In the genomic region with DNA sequence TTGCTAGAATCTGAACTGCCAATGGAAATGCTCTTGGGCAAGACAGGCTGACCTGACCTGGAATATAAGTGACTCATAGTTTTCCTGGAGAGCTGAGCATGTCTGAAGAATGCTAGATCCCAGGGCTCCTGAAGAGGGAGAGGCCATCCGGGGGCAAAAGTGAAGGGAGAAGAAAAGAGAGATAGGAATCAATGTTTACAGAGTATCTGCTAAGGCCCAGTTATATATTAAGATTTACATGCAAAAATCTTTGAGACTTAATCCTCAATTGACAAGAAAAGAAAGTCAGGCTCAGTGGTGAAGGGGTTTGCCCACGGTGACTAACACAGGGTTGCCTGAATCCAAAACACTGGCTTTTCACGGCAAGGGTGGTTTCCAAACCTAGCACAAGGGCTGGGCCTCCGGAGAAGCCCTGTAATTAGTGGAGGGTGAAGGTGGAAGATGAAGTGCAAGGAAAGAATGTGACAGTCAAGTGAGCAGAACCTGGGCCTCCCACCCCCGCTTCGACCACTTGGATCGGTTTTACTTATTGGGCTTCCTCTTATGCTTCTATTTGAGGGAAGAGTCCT, we compare ENCODE assay signal across 8 cellular contexts.
DNase-seq lines count a peak whose midpoint lies in the region; ATAC-seq and TF ChIP-seq lines count a peak whose summit lies in the region.

No MANE protein-coding gene starts in this region.

- POLR2A ChIA-PET in WTC11 (lab: Charles Lee), result no interaction called here

- peak; percentile 89 for DNase-seq in EL
- DNase-seq in WTC11 (ENCODE audit: low spot score), result no peak
- DNase-seq in fibroblast of villous mesenchyme (ENCODE audit: low read depth), result peak; percentile 92
- DNase-seq in G401 (ENCODE audit: low spot score), result no peak
- no peak for DNase-seq in amygdala (lab: John Stamatoyannopoulos, UW)
- DNase-seq in cerebellar cortex (ENCODE audit: low spot score), result no peak

- in situ Hi-C loops in G401 (cut with HindIII; ENCODE audit: low sequenced_read_pairs), result no loop called here

- no peak overlapping the region for H3K4me3 Mint-ChIP-seq in WTC11
- H3K4me3 Mint-ChIP-seq in stimulated activated memory B cell treated with anti-CD40 and anti-IgM and Interleukin-4, amounts not matched to agents 10 μg/mL and 1 μg/mL and 100 μg/mL, for 72 hours, result peak overlapping the region; percentile 24

- TF ChIP-seq CTCF in WTC11 (IDR thresholded peaks at IDR 0.05) (no peak), fibroblast of villous mesenchyme (IDR thresholded peaks at IDR 0.05; ENCODE audit: insufficient read depth, low read depth, low read length) (no peak)

- H3K4me3 ChIP-seq in fibroblast of villous mesenchyme (ENCODE audit: low read depth, low read length), result no peak overlapping the region

- no peaks in the 10 kb centered on the region for H3K9me3 Mint-ChIP-seq in WTC11
- no peaks in the 10 kb centered on the region for H3K9me3 Mint-ChIP-seq in stimulated activated memory B cell treated with anti-CD40 and anti-IgM and Interleukin-4, amounts not matched to agents 10 μg/mL and 1 μg/mL and 100 μg/mL, for 72 hours

- ATAC-seq in HG02623 (IDR thresholded peaks at IDR 0.05; ENCODE audit: unreplicated experiment) (peak; percentile 35), WTC11 (peak; percentile 16; the same call in 1 of the 2 replicates)
- ATAC-seq in stimulated activated memory B cell treated with anti-CD40 and anti-IgM and Interleukin-4, amounts not matched to agents 10 μg/mL and 1 μg/mL and 100 μg/mL, for 72 hours, result peak; percentile 81

- peak overlapping the region; percentile 37; the same call in 1 of the 2 replicates for H3K27ac Mint-ChIP-seq in WTC11
- peak overlapping the region; percentile 52 for H3K27ac Mint-ChIP-seq in stimulated activated memory B cell treated with anti-CD40 and anti-IgM and Interleukin-4, amounts not matched to agents 10 μg/mL and 1 μg/mL and 100 μg/mL, for 72 hours

- H3K4me1 Mint-ChIP-seq in WTC11, result peaks cover 67% of the 10 kb centered on the region
- H3K4me1 Mint-ChIP-seq in stimulated activated memory B cell treated with anti-CD40 and anti-IgM and Interleukin-4, amounts not matched to agents 10 μg/mL and 1 μg/mL and 100 μg/mL, for 72 hours, result peaks cover 31% of the 10 kb centered on the region

- no peaks in the 10 kb centered on the region for H3K27me3 Mint-ChIP-seq in WTC11 (ENCODE audit: low read depth)
- H3K27me3 Mint-ChIP-seq in stimulated activated memory B cell treated with anti-CD40 and anti-IgM and Interleukin-4, amounts not matched to agents 10 μg/mL and 1 μg/mL and 100 μg/mL, for 72 hours, result no peaks in the 10 kb centered on the region

- CTCF ChIA-PET in WTC11 (lab: Charles Lee), result interaction anchor here (1.1 to 1.5 kb wide), 4 partner anchors 96 to 223 kb away, joined by 3 to 5 read pairs (median 4); partner anchors contain the start of gene MB21D2

- H3K36me3 Mint-ChIP-seq in WTC11, result no peaks in the 10 kb centered on the region
- H3K36me3 Mint-ChIP-seq in stimulated activated memory B cell treated with anti-CD40 and anti-IgM and Interleukin-4, amounts not matched to agents 10 μg/mL and 1 μg/mL and 100 μg/mL, for 72 hours, result no peaks in the 10 kb centered on the region

TF ChIP-seq in WTC11, 78 proteins besides CTCF, POLR2A, EP300 and RAD21:
- no peak for TF ChIP-seq ZNF232 (CRISPR knock-in tag; IDR thresholded peaks at IDR 0.05)
- TF ChIP-seq CREM (CRISPR knock-in tag; IDR thresholded peaks at IDR 0.05), result no peak
- TF ChIP-seq ZNF121 (CRISPR knock-in tag; IDR thresholded peaks at IDR 0.05), result no peak
- TF ChIP-seq, protein P1, sequence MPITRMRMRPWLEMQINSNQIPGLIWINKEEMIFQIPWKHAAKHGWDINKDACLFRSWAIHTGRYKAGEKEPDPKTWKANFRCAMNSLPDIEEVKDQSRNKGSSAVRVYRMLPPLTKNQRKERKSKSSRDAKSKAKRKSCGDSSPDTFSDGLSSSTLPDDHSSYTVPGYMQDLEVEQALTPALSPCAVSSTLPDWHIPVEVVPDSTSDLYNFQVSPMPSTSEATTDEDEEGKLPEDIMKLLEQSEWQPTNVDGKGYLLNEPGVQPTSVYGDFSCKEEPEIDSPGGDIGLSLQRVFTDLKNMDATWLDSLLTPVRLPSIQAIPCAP (CRISPR knock-in tag; IDR thresholded peaks at IDR 0.05), result no peak
- no peak for TF ChIP-seq MXD4 (CRISPR knock-in tag; IDR thresholded peaks at IDR 0.05; ENCODE audit: borderline replicate concordance)
- TF ChIP-seq OVOL2 (CRISPR knock-in tag; IDR thresholded peaks at IDR 0.05; ENCODE audit: borderline replicate concordance), result no peak
- TF ChIP-seq ZNF396 (CRISPR knock-in tag; IDR thresholded peaks at IDR 0.05; ENCODE audit: borderline replicate concordance), result no peak
- TF ChIP-seq E2F5 (CRISPR knock-in tag; IDR thresholded peaks at IDR 0.05), result no peak
- no peak for TF ChIP-seq ESRRA (CRISPR knock-in tag; IDR thresholded peaks at IDR 0.05; ENCODE audit: borderline replicate concordance)
- TF ChIP-seq NR1H2 (CRISPR knock-in tag; IDR thresholded peaks at IDR 0.05), result no peak
- TF ChIP-seq GRHL2 (CRISPR knock-in tag; IDR thresholded peaks at IDR 0.05; ENCODE audit: insufficient replicate concordance, severe bottlenecking), result no peak
- no peak for TF ChIP-seq HMGA2 (CRISPR knock-in tag; IDR thresholded peaks at IDR 0.05)

Comparison
In these comparisons a context has a peak if more than half of its experiments do, and no peak if none do; other contexts are left out.
1. DNase-seq: peak in EL (single experiment) and fibroblast of villous mesenchyme (single experiment); none in WTC11 (single experiment), G401 (single experiment), amygdala (0 of 56) and cerebellar cortex (single experiment).
2. ATAC-seq: peak in every context shown above with its lines; median percentile 81 in stimulated activated memory B cell treated with anti-CD40 and anti-IgM and Interleukin-4, amounts not matched to agents 10 μg/mL and 1 μg/mL and 100 μg/mL, for 72 hours; 35 in HG02623; 16 in WTC11.